ENCODE assay signal across 10 cellular contexts in genomic region chrX:21382715-21383114, GRCh38. TPM values are rescaled to one million over a fixed set of nuclear protein-coding genes. Genes with fewer than 3 reads are reported as not detected.
DNase-seq lines count a peak whose midpoint lies in the region; ATAC-seq and TF ChIP-seq lines count a peak whose summit lies in the region.
"Had no signal": no experiment of that assay in that cellular context is flagged by ENCODE, and none has a peak within 500 bp of the region (broad histone marks: within the 10 kb centered on the region; RNA-seq: fewer than 3 reads in every experiment).

No MANE protein-coding gene starts in this region.

- H4K20me1 ChIP-seq in HCT116 (ENCODE audit: insufficient read depth) = no peaks in the 10 kb centered on the region
- H4K20me1 ChIP-seq in neural cell (ENCODE audit: insufficient read depth) = no peaks in the 10 kb centered on the region

- no peak overlapping the region for H3K27ac ChIP-seq in HCT116 (ENCODE audit: low read depth, low read length)
- H3K27ac ChIP-seq in adrenal gland = no peak overlapping the region
- no peak overlapping the region for H3K27ac ChIP-seq in neural cell (ENCODE audit: low read length)

- intact Hi-C loops in HCT116 (cut with micrococcal nuclease) (no loop called here), adrenal gland (cut with DNase I) (no loop called here)

- DNase-seq in NCI-H2171 treated with DMSO at 0.1 percent for 48 hours (lab: John Stamatoyannopoulos, UW) (peak; percentile 12), NCI-H2171 (lab: John Stamatoyannopoulos, UW) (no peak), HCT116 (ENCODE audit: low read depth, low spot score) (peak; percentile 0), adrenal gland (no peak), EL (no peak), NCI-H226 (no peak)
- DNase-seq: ACHN, caudate nucleus had no signal

- TF ChIP-seq POLR2A in HCT116 (IDR thresholded peaks at IDR 0.05; ENCODE audit: borderline replicate concordance, extremely low read depth, insufficient read depth, insufficient read length) = no peak
- TF ChIP-seq POLR2A in adrenal gland (IDR thresholded peaks at IDR 0.05) = no peak

- TF ChIP-seq RAD21 in HCT116 (IDR thresholded peaks at IDR 0.05; ENCODE audit: low read depth) (no peak), neural cell (conservative IDR thresholded peaks at IDR 0.05) (no peak)

- H3K4me3 ChIP-seq in HCT116 (replicated peaks in 1 of 2; ENCODE audit: low read depth in 1 of 2, low read length in 2 of 2) (no peak overlapping the region), adrenal gland (no peak overlapping the region), neural cell (ENCODE audit: low read length) (no peak overlapping the region)

- TF ChIP-seq CTCF in HCT116 (IDR thresholded peaks at IDR 0.05 in 2 of 3, conservative IDR thresholded peaks at IDR 0.05 in 1 of 3; ENCODE audit: borderline replicate concordance in 1 of 3, insufficient read depth in 1 of 3, low read depth in 2 of 3, low read length in 2 of 3) = peak in 2 of 3 experiments; percentile 16 to 39; a peak in 3 of 6 replicates
- peak in 4 of 6 experiments; percentile 10 to 38 (median 23) for TF ChIP-seq CTCF in adrenal gland (IDR thresholded peaks at IDR 0.05)
- peak; percentile 30 for TF ChIP-seq CTCF in neural cell (IDR thresholded peaks at IDR 0.05; ENCODE audit: poor library complexity, severe bottlenecking)

- CTCF ChIA-PET in HCT116 (lab: Charles Lee) = no interaction called here

- H2AFZ ChIP-seq in HCT116 (ENCODE audit: low read depth, low read length, poor library complexity, severe bottlenecking) = no peak overlapping the region
- H2AFZ ChIP-seq in neural cell (ENCODE audit: low read depth, low read length) = no peak overlapping the region

- H3K4me2 ChIP-seq in HCT116 (ENCODE audit: low read length) (no peak overlapping the region), neural cell (ENCODE audit: low read length) (no peak overlapping the region)

- no TSS peak for BruUV-seq in HCT116 (replicated peaks; lab: Mats Ljungman, UMichigan)

- H3K9me2 ChIP-seq in HCT116 (ENCODE audit: insufficient read depth) (no peaks in the 10 kb centered on the region), neural cell (ENCODE audit: insufficient read depth, low read length) (no peaks in the 10 kb centered on the region)

- H3K36me3 ChIP-seq in HCT116 (ENCODE audit: control insufficient read depth in 1 of 2, insufficient read depth in 2 of 2, low read length in 2 of 2) (no peaks in the 10 kb centered on the region), adrenal gland (replicated peaks in 1 of 2) (no peaks in the 10 kb centered on the region), neural cell (ENCODE audit: insufficient read depth, low read length) (no peaks in the 10 kb centered on the region)

- WGBS in adrenal gland, 4 donors = 41 to 63% (median 49%) methylated on average over 2 of the region's 2 CpGs

- POLR2A ChIA-PET in HCT116 (lab: Charles Lee) = no interaction called here

- H3K9me3 ChIP-seq in HCT116 (ENCODE audit: control insufficient read depth in 1 of 2, insufficient read depth in 1 of 2, low read depth in 1 of 2, low read length in 2 of 2) (no peaks in the 10 kb centered on the region), adrenal gland (replicated peaks in 1 of 3) (no peaks in the 10 kb centered on the region), neural cell (ENCODE audit: low read length) (no peaks in the 10 kb centered on the region)

- no peak for TF ChIP-seq EP300 in neural cell (conservative IDR thresholded peaks at IDR 0.05; ENCODE audit: poor library complexity, severe bottlenecking)

- H3K9ac ChIP-seq in HCT116 (ENCODE audit: low read length) (no peak overlapping the region), neural cell (ENCODE audit: low read length) (no peak overlapping the region)

- RAD21 ChIA-PET in HCT116 (lab: Charles Lee; ENCODE audit: low non-redundant PET in 1 of 2, low total read pairs in 2 of 2, uncharacterized antibody in 2 of 2, unreplicated experiment in 2 of 2) = no interaction called here

- H3K4me1 ChIP-seq in HCT116 (ENCODE audit: control insufficient read depth in 1 of 2, insufficient read depth in 2 of 2, low read length in 2 of 2) = no peaks in the 10 kb centered on the region
- H3K4me1 ChIP-seq in adrenal gland (replicated peaks in 1 of 2) = no peaks in the 10 kb centered on the region

- ATAC-seq in HCT116 (no peak), HG02798 (IDR thresholded peaks at IDR 0.05; ENCODE audit: poor library complexity, unreplicated experiment) (no peak)

- H3K27me3 ChIP-seq in HCT116 (ENCODE audit: insufficient read depth, low read length) = no peaks in the 10 kb centered on the region
- H3K27me3 ChIP-seq in adrenal gland = peaks cover 2% of the 10 kb centered on the region
- no peaks in the 10 kb centered on the region for H3K27me3 ChIP-seq in neural cell (ENCODE audit: insufficient read depth, low read depth, low read length)

- no peaks in the 10 kb centered on the region for H3F3A ChIP-seq in neural cell (ENCODE audit: insufficient read depth, low read length, poor library complexity, severe bottlenecking)

- H3K79me2 ChIP-seq in HCT116 (ENCODE audit: insufficient read depth, low read length) (no peaks in the 10 kb centered on the region), neural cell (replicated peaks; ENCODE audit: insufficient read depth, low read length) (peaks cover 73% of the 10 kb centered on the region)

TF ChIP-seq in HCT116, 20 proteins besides CTCF, POLR2A, EP300 and RAD21 (continues in another document):
- TF ChIP-seq EGR1 (IDR thresholded peaks at IDR 0.05; ENCODE audit: low read depth) (no peak), FOSL1 (IDR thresholded peaks at IDR 0.05; ENCODE audit: low read depth) (no peak), ZBTB33 (IDR thresholded peaks at IDR 0.05; ENCODE audit: extremely low read depth, insufficient replicate concordance, low read length) (no peak), SP1 (IDR thresholded peaks at IDR 0.05; ENCODE audit: low read depth) (no peak), POLR2AphosphoS5 (IDR thresholded peaks at IDR 0.05; ENCODE audit: low read depth, low read length) (no peak), JUND (IDR thresholded peaks at IDR 0.05) (no peak), CEBPB (IDR thresholded peaks at IDR 0.05; ENCODE audit: low read depth) (no peak), YY1 (IDR thresholded peaks at IDR 0.05; ENCODE audit: extremely low read depth, insufficient replicate concordance, low read depth, low read length) (no peak), ATF3 (IDR thresholded peaks at IDR 0.05) (no peak), ELF1 (IDR thresholded peaks at IDR 0.05; ENCODE audit: borderline replicate concordance, low read depth) (no peak)

TF ChIP-seq in neural cell, 6 proteins besides CTCF, POLR2A, EP300 and RAD21:
- TF ChIP-seq EZH2 (IDR thresholded peaks at IDR 0.05; ENCODE audit: borderline replicate concordance, insufficient read depth, low read length, poor library complexity, severe bottlenecking) (no peak), TAF1 (IDR thresholded peaks at IDR 0.05; ENCODE audit: low read depth) (no peak), POLR2AphosphoS5 (IDR thresholded peaks at IDR 0.05) (no peak), MXI1 (conservative IDR thresholded peaks at IDR 0.05; ENCODE audit: poor library complexity, severe bottlenecking) (no peak), REST (IDR thresholded peaks at IDR 0.05; ENCODE audit: borderline replicate concordance) (no peak), SMC3 (conservative IDR thresholded peaks at IDR 0.05; ENCODE audit: poor library complexity) (no peak)

RNA-seq across cellular contexts. Expression of gene CNKSR2, which starts 8.5 kb away (rescaled TPM):
- not detected for total RNA-seq in HCT116 (2021; ENCODE audit: unreplicated experiment)
- polyA plus RNA-seq in HCT116 (2012) = not detected in 2 replicates
- total RNA-seq in adrenal gland = 10 to 100 TPM in 2 of 8 donors, 1 to 10 TPM in 6; 1.5 to 18.2 (median 3.6) TPM
- polyA plus RNA-seq in adrenal gland = 1 to 10 TPM; 1.9 to 5.8 (median 5.1) TPM
- polyA plus RNA-seq in neural cell = 27.2 and 31.1 TPM in 2 replicates
- polyA minus RNA-seq in neural cell = 129 and 156 TPM in 2 replicates

Comparison
In these comparisons a context has a peak if more than half of its experiments do, and no peak if none do; other contexts are left out.
1. DNase-seq: peak in NCI-H2171 treated with DMSO at 0.1 percent for 48 hours (single experiment) and HCT116 (single experiment); none in NCI-H2171 (single experiment), adrenal gland (0 of 7), EL (single experiment) and NCI-H226 (single experiment).
2. Peak in every context shown above with its lines, with median percentiles within 50 percentile points of each other: CTCF ChIP-seq.